8 cellular contexts compared by ENCODE assay signal in genomic region chr15:74958320-74958907, GRCh38. TPM values are rescaled to one million over a fixed set of nuclear protein-coding genes. Genes with fewer than 3 reads are reported as not detected.
A peak's percentile ranks its signal among the peaks of the same experiment; 100 is the strongest.
DNase-seq lines count a peak whose midpoint lies in the region; ATAC-seq lines count a peak whose summit lies in the region.

No MANE protein-coding gene starts in this region.

- no peaks in the 10 kb centered on the region for H3K36me3 ChIP-seq in CD8-positive, alpha-beta memory T cell (ENCODE audit: insufficient read depth, low read length)
- H3K36me3 ChIP-seq in mesenchymal stem cell (ENCODE audit: control insufficient read depth in 1 of 2, insufficient read depth in 2 of 2, low read depth in 1 of 2, low read length in 2 of 2) (no peaks in the 10 kb centered on the region), urinary bladder (ENCODE audit: insufficient read depth) (no peaks in the 10 kb centered on the region)

- peak overlapping the region; percentile 73 for H2AFZ ChIP-seq in mesenchymal stem cell (ENCODE audit: low read depth, low read length)

- H3K23ac ChIP-seq in mesenchymal stem cell (ENCODE audit: low read length in 2 of 2): peak overlapping the region in 1 of 2 experiments; percentile 78

- H2BK5ac ChIP-seq in mesenchymal stem cell (ENCODE audit: low read depth, low read length, poor library complexity, severe bottlenecking): no peak overlapping the region

- H3K36me3 Mint-ChIP-seq in CD8-positive, alpha-beta memory T cell: no peaks in the 10 kb centered on the region

- no peaks in the 10 kb centered on the region for H3K9me3 Mint-ChIP-seq in CD8-positive, alpha-beta memory T cell

- peak overlapping the region in 1 of 2 experiments; percentile 48 for H3K14ac ChIP-seq in mesenchymal stem cell (ENCODE audit: low read length in 2 of 2)

- no peak overlapping the region for H3K27ac ChIP-seq in CD8-positive, alpha-beta memory T cell (ENCODE audit: low read depth, low read length)
- H3K27ac ChIP-seq in mesenchymal stem cell (ENCODE audit: low read length, poor library complexity, severe bottlenecking) (no peak overlapping the region), urinary bladder (ENCODE audit: low read depth) (no peak overlapping the region)

- H2BK15ac ChIP-seq in mesenchymal stem cell (ENCODE audit: low read depth, poor library complexity, severe bottlenecking): peak overlapping the region; percentile 50

- H3K9ac ChIP-seq in mesenchymal stem cell (ENCODE audit: low read length): peak overlapping the region; percentile 85

- H4K91ac ChIP-seq in mesenchymal stem cell (ENCODE audit: low read length): no peak overlapping the region

- H3K4me1 ChIP-seq in CD8-positive, alpha-beta memory T cell (ENCODE audit: insufficient read depth, low read length): peaks cover 30% of the 10 kb centered on the region
- H3K4me1 ChIP-seq in mesenchymal stem cell (ENCODE audit: control insufficient read depth, insufficient read depth, low read depth, low read length) (peaks cover 31% of the 10 kb centered on the region), urinary bladder (ENCODE audit: insufficient read depth) (peaks cover 1% of the 10 kb centered on the region)

- peak overlapping the region; percentile 40 to 89 (median 61) for H3K4me3 Mint-ChIP-seq in CD8-positive, alpha-beta memory T cell

- H2BK120ac ChIP-seq in mesenchymal stem cell (ENCODE audit: low read depth, low read length): no peak overlapping the region

- peak overlapping the region; percentile 56 for H3K4me2 ChIP-seq in mesenchymal stem cell (ENCODE audit: low read length, poor library complexity, severe bottlenecking)

- no peak overlapping the region for H3K4me3 ChIP-seq in CD8-positive, alpha-beta memory T cell (ENCODE audit: low read length)
- H3K4me3 ChIP-seq in mesenchymal stem cell (ENCODE audit: insufficient read depth in 1 of 2, low read depth in 1 of 2, low read length in 2 of 2) (peak overlapping the region in 1 of 2 experiments; percentile 70), urinary bladder (ENCODE audit: low read depth, low read length) (peak overlapping the region; percentile 29)

- H2BK12ac ChIP-seq in mesenchymal stem cell (ENCODE audit: low read length in 2 of 2): peak overlapping the region in 1 of 2 experiments; percentile 25

- ATAC-seq in HG03521 (IDR thresholded peaks at IDR 0.05; ENCODE audit: unreplicated experiment): no peak
- no peak for ATAC-seq in GM21737 (IDR thresholded peaks at IDR 0.05; ENCODE audit: unreplicated experiment)

- peak overlapping the region in 1 of 2 experiments; percentile 35 for H3K4ac ChIP-seq in mesenchymal stem cell (ENCODE audit: low read depth in 1 of 2, low read length in 2 of 2)

- peak overlapping the region in 1 of 8 donors; percentile 18 for H3K27ac Mint-ChIP-seq in CD8-positive, alpha-beta memory T cell

- H2AK5ac ChIP-seq in mesenchymal stem cell (ENCODE audit: low read length, severe bottlenecking): no peak overlapping the region

- POLR2A ChIA-PET in CD8-positive, alpha-beta memory T cell (lab: Charles Lee): interaction anchor here (0.6 kb wide), 1 partner anchor 396 kb away, joined by 4 read pairs; no protein-coding TSS in a partner anchor

- WGBS in mesenchymal stem cell: 1% methylated on average over 22 of the region's 28 CpGs
- WGBS in urinary bladder: 6% methylated on average over 28 of the region's 28 CpGs

- peak overlapping the region; percentile 73 for H4K8ac ChIP-seq in mesenchymal stem cell (ENCODE audit: low read length)

- no peaks in the 10 kb centered on the region for H3K79me1 ChIP-seq in mesenchymal stem cell (replicated peaks; ENCODE audit: low read length, poor library complexity, severe bottlenecking)

- DNase-seq in CD8-positive, alpha-beta memory T cell: no peak
- DNase-seq in LoVo (ENCODE audit: low spot score) (peak; percentile 87), ecto neural progenitor cell (ENCODE audit: low spot score) (peak; percentile 75), mesenchymal stem cell (peak; percentile 69), NCI-H446 (lab: John Stamatoyannopoulos, UW) (no peak)

- no peaks in the 10 kb centered on the region for H3K9me3 ChIP-seq in CD8-positive, alpha-beta memory T cell (ENCODE audit: low read length)
- H3K9me3 ChIP-seq in mesenchymal stem cell (ENCODE audit: control insufficient read depth, low read length): no peaks in the 10 kb centered on the region

- CTCF ChIA-PET in CD8-positive, alpha-beta memory T cell (lab: Charles Lee): interaction anchor here (1.5 to 2.9 kb wide), 3 partner anchors 8 to 586 kb away, joined by 4 to 17 read pairs (median 5); no protein-coding TSS in a partner anchor

- H3K27me3 ChIP-seq in CD8-positive, alpha-beta memory T cell (ENCODE audit: insufficient read depth, low read length, poor library complexity, severe bottlenecking): peaks cover 33% of the 10 kb centered on the region
- H3K27me3 ChIP-seq in mesenchymal stem cell (ENCODE audit: control insufficient read depth in 1 of 2, insufficient read depth in 1 of 2, low read length in 2 of 2): peaks cover 8 to 54% of the 10 kb centered on the region in 2 experiments

- H3K27me3 Mint-ChIP-seq in CD8-positive, alpha-beta memory T cell: peaks cover 24 to 36% of the 10 kb centered on the region in 2 donors

- peaks cover 16 to 32% (median 20%) of the 10 kb centered on the region in 3 donors for H3K4me1 Mint-ChIP-seq in CD8-positive, alpha-beta memory T cell

- peak overlapping the region in 1 of 2 experiments; percentile 13 for H3K18ac ChIP-seq in mesenchymal stem cell (ENCODE audit: low read depth in 1 of 2, low read length in 2 of 2)

RNA-seq across cellular contexts. Expression of gene RPP25, which starts 1.8 kb away (rescaled TPM):
- 1 to 10 TPM; 6.1 to 7.4 TPM for total RNA-seq in CD8-positive, alpha-beta memory T cell
- 2.5 TPM for polyA plus RNA-seq in CD8-positive, alpha-beta memory T cell
- polyA plus RNA-seq in mesenchymal stem cell (2013, experiment 1 of 2): 13.5 TPM
- 13.8 TPM for polyA plus RNA-seq in mesenchymal stem cell (2013, experiment 2 of 2)
- total RNA-seq in urinary bladder: 5.2 TPM
- polyA plus RNA-seq in urinary bladder: 13.5 TPM

RNA-seq across cellular contexts. Expression of gene COX5A, which starts 20.5 kb away (rescaled TPM):
- total RNA-seq in CD8-positive, alpha-beta memory T cell: 100 to 1,000 TPM; 326 to 362 TPM
- 351 TPM for polyA plus RNA-seq in CD8-positive, alpha-beta memory T cell
- polyA plus RNA-seq in mesenchymal stem cell (2013, experiment 1 of 2): 303 TPM
- 324 TPM for polyA plus RNA-seq in mesenchymal stem cell (2013, experiment 2 of 2)
- 43.6 TPM for total RNA-seq in urinary bladder
- polyA plus RNA-seq in urinary bladder: 259 TPM

RNA-seq across cellular contexts. Expression of gene SCAMP5, which starts 36.9 kb away (rescaled TPM):
- 1 to 10 TPM in 1 of 2 experiments, under 1 TPM in 1; 0.74 to 1.1 TPM for total RNA-seq in CD8-positive, alpha-beta memory T cell
- polyA plus RNA-seq in CD8-positive, alpha-beta memory T cell: 0.16 TPM
- polyA plus RNA-seq in mesenchymal stem cell (2013, experiment 1 of 2): 2.4 TPM
- polyA plus RNA-seq in mesenchymal stem cell (2013, experiment 2 of 2): 2.2 TPM
- total RNA-seq in urinary bladder: 6.9 TPM
- polyA plus RNA-seq in urinary bladder: 19.4 TPM

RNA-seq across cellular contexts. Expression of gene FAM219B, which starts 51.8 kb away (rescaled TPM):
- 10 to 100 TPM; 45.0 to 47.7 TPM for total RNA-seq in CD8-positive, alpha-beta memory T cell
- 32.3 TPM for polyA plus RNA-seq in CD8-positive, alpha-beta memory T cell
- polyA plus RNA-seq in mesenchymal stem cell (2013, experiment 1 of 2): 41.8 TPM
- polyA plus RNA-seq in mesenchymal stem cell (2013, experiment 2 of 2): 44.0 TPM
- 52.0 TPM for total RNA-seq in urinary bladder
- polyA plus RNA-seq in urinary bladder: 62.3 TPM

Comparison
In these comparisons a context has a peak if more than half of its experiments do, and no peak if none do; other contexts are left out.
1. DNase-seq: peak in LoVo (single experiment), ecto neural progenitor cell (single experiment) and mesenchymal stem cell (single experiment); none in CD8-positive, alpha-beta memory T cell (0 of 5) and NCI-H446 (0 of 2).